1 cellular context compared by ENCODE assay signal in the genomic region with DNA sequence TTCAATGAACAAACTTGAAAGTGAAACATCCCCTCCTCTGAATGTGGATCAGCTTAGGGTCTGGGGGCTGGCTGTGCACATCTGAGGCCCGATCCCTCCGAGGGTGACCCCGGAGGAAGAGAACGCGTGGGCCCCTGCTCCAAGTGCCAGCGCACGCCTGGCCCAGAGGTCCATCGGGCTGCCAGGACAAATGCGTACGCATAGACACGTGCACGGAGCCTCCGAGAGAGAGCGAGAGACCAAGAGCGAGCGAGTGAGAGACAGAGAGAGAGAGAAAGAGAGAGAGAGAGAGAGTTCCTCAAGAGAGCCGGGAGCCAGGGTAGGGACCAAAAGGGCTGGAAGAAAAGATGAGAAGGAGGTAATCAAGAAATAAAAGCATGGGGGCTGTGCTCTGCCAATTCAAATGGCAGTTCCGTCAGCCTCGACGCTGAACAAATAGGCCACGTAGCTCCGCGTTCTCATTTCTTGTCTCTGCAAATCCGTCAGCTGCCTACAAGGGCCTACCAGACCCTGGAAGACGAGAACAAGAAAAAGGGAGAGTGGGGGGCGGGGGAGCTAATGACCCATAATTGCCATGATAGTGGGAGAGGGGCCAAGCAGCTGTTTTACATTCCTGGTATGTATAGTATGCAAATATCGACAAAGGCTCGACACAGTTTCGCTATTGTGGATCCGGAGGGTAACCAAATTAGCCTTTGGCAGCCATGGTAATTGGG.
A peak's percentile ranks its signal among the peaks of the same experiment; 100 is the strongest.
TF ChIP-seq lines count a peak whose summit lies in the region.

No MANE protein-coding gene starts in this region.

TF ChIP-seq in H1, 55 proteins besides CTCF, POLR2A, EP300 and RAD21:
- TF ChIP-seq SIRT6 (IDR thresholded peaks at IDR 0.05; ENCODE audit: low read length) (no peak), TEAD4 (IDR thresholded peaks at IDR 0.05; ENCODE audit: low read depth, low read length) (peak; percentile 86), GTF2F1 (IDR thresholded peaks at IDR 0.05; ENCODE audit: borderline replicate concordance, low read depth, low read length) (no peak), KDM5A (IDR thresholded peaks at IDR 0.05; ENCODE audit: low read length) (no peak), TAF7 (optimal IDR thresholded peaks at IDR 0.05; ENCODE audit: borderline replicate concordance, low read depth, low read length) (no peak), MAFK (IDR thresholded peaks at IDR 0.05; ENCODE audit: low read depth, low read length) (no peak), PHF8 (conservative IDR thresholded peaks at IDR 0.05; ENCODE audit: low read depth, low read length) (no peak; the same call in 1 of the 2 replicates), BCL11A (IDR thresholded peaks at IDR 0.05; ENCODE audit: low read depth in 2 of 2, low read length in 2 of 2) (no peak), BRCA1 (IDR thresholded peaks at IDR 0.05; ENCODE audit: low read depth, low read length) (no peak), RBBP5 (IDR thresholded peaks at IDR 0.05; ENCODE audit: borderline replicate concordance, low read depth, low read length) (peak; percentile 89), POU5F1 (IDR thresholded peaks at IDR 0.05; ENCODE audit: low read depth, low read length) (no peak), JUND (IDR thresholded peaks at IDR 0.05; ENCODE audit: low read length) (no peak), ZNF274 (IDR thresholded peaks at IDR 0.05; ENCODE audit: borderline replicate concordance, extremely low read depth, low read length) (no peak), CTBP2 (IDR thresholded peaks at IDR 0.05; ENCODE audit: borderline replicate concordance, insufficient read depth, insufficient read length, low read length) (no peak), CBX5 (IDR thresholded peaks at IDR 0.05; ENCODE audit: low read depth, low read length) (no peak), KDM4A (IDR thresholded peaks at IDR 0.05; ENCODE audit: low read depth, low read length, severe bottlenecking) (peak; percentile 15), EGR1 (IDR thresholded peaks at IDR 0.05; ENCODE audit: borderline replicate concordance, low read depth, low read length) (no peak), SP2 (IDR thresholded peaks at IDR 0.05; ENCODE audit: low read length) (no peak), RFX5 (IDR thresholded peaks at IDR 0.05; ENCODE audit: borderline replicate concordance, low read depth, low read length) (no peak), TBP (IDR thresholded peaks at IDR 0.05; ENCODE audit: low read depth, low read length) (no peak), JUN (IDR thresholded peaks at IDR 0.05; ENCODE audit: low read depth, low read length) (no peak), NANOG (IDR thresholded peaks at IDR 0.05; ENCODE audit: insufficient read depth, low read depth, low read length, poor library complexity, severe bottlenecking) (peak; percentile 59), SUZ12 (IDR thresholded peaks at IDR 0.05; ENCODE audit: low read length) (no peak), SP4 (IDR thresholded peaks at IDR 0.05; ENCODE audit: low read length) (no peak), CREB1 (IDR thresholded peaks at IDR 0.05) (no peak), TCF12 (IDR thresholded peaks at IDR 0.05; ENCODE audit: low read depth, low read length) (peak; percentile 76; the same call in 1 of the 2 replicates), POLR2AphosphoS5 (IDR thresholded peaks at IDR 0.05; ENCODE audit: low read depth, low read length) (no peak), NRF1 (IDR thresholded peaks at IDR 0.05; ENCODE audit: low read depth, low read length) (no peak), SRF (IDR thresholded peaks at IDR 0.05; ENCODE audit: low read depth, low read length) (no peak), CHD1 (IDR thresholded peaks at IDR 0.05; ENCODE audit: low read depth, low read length) (no peak), YY1 (IDR thresholded peaks at IDR 0.05; ENCODE audit: low read depth, low read length) (no peak), RNF2 (IDR thresholded peaks at IDR 0.05; ENCODE audit: borderline replicate concordance, low read depth, low read length, missing control alignments, poor library complexity, severe bottlenecking) (no peak), SIX5 (IDR thresholded peaks at IDR 0.05; ENCODE audit: low read depth, low read length) (no peak), BACH1 (IDR thresholded peaks at IDR 0.05; ENCODE audit: low read length) (no peak), TAF1 (IDR thresholded peaks at IDR 0.05; ENCODE audit: low read depth, low read length) (0 out of 2 replicates have a peak, but pooled peaks have one; percentile 22), GABPA (IDR thresholded peaks at IDR 0.05; ENCODE audit: borderline replicate concordance, insufficient read depth, low read length) (no peak), FOSL1 (IDR thresholded peaks at IDR 0.05; ENCODE audit: insufficient read depth, low read depth, low read length) (no peak), ASH2L (IDR thresholded peaks at IDR 0.05; ENCODE audit: low read length) (peak; percentile 62), CHD2 (IDR thresholded peaks at IDR 0.05; ENCODE audit: low read length) (no peak), HDAC6 (IDR thresholded peaks at IDR 0.05; ENCODE audit: low read depth, low read length) (no peak), KDM1A (IDR thresholded peaks at IDR 0.05; ENCODE audit: borderline replicate concordance, low read length) (no peak), EZH2 (IDR thresholded peaks at IDR 0.05; ENCODE audit: low read depth, low read length, severe bottlenecking) (peak; percentile 10), CEBPB (IDR thresholded peaks at IDR 0.05; ENCODE audit: low read depth, low read length) (no peak), SAP30 (IDR thresholded peaks at IDR 0.05; ENCODE audit: insufficient read depth, insufficient replicate concordance, low read length) (no peak), SIN3A (conservative IDR thresholded peaks at IDR 0.05 in 1 of 2, IDR thresholded peaks at IDR 0.05 in 1 of 2; ENCODE audit: low read depth in 1 of 2, low read length in 2 of 2) (no peak), RXRA (IDR thresholded peaks at IDR 0.05; ENCODE audit: insufficient read depth, low read depth, low read length) (no peak), HDAC2 (IDR thresholded peaks at IDR 0.05; ENCODE audit: borderline replicate concordance in 1 of 2, low read depth in 2 of 2, low read length in 2 of 2) (no peak), CBX8 (IDR thresholded peaks at IDR 0.05; ENCODE audit: borderline replicate concordance, low read depth, low read length) (no peak), SP1 (IDR thresholded peaks at IDR 0.05; ENCODE audit: low read depth, low read length) (peak; percentile 76)
- TF ChIP-seq, protein P1, sequence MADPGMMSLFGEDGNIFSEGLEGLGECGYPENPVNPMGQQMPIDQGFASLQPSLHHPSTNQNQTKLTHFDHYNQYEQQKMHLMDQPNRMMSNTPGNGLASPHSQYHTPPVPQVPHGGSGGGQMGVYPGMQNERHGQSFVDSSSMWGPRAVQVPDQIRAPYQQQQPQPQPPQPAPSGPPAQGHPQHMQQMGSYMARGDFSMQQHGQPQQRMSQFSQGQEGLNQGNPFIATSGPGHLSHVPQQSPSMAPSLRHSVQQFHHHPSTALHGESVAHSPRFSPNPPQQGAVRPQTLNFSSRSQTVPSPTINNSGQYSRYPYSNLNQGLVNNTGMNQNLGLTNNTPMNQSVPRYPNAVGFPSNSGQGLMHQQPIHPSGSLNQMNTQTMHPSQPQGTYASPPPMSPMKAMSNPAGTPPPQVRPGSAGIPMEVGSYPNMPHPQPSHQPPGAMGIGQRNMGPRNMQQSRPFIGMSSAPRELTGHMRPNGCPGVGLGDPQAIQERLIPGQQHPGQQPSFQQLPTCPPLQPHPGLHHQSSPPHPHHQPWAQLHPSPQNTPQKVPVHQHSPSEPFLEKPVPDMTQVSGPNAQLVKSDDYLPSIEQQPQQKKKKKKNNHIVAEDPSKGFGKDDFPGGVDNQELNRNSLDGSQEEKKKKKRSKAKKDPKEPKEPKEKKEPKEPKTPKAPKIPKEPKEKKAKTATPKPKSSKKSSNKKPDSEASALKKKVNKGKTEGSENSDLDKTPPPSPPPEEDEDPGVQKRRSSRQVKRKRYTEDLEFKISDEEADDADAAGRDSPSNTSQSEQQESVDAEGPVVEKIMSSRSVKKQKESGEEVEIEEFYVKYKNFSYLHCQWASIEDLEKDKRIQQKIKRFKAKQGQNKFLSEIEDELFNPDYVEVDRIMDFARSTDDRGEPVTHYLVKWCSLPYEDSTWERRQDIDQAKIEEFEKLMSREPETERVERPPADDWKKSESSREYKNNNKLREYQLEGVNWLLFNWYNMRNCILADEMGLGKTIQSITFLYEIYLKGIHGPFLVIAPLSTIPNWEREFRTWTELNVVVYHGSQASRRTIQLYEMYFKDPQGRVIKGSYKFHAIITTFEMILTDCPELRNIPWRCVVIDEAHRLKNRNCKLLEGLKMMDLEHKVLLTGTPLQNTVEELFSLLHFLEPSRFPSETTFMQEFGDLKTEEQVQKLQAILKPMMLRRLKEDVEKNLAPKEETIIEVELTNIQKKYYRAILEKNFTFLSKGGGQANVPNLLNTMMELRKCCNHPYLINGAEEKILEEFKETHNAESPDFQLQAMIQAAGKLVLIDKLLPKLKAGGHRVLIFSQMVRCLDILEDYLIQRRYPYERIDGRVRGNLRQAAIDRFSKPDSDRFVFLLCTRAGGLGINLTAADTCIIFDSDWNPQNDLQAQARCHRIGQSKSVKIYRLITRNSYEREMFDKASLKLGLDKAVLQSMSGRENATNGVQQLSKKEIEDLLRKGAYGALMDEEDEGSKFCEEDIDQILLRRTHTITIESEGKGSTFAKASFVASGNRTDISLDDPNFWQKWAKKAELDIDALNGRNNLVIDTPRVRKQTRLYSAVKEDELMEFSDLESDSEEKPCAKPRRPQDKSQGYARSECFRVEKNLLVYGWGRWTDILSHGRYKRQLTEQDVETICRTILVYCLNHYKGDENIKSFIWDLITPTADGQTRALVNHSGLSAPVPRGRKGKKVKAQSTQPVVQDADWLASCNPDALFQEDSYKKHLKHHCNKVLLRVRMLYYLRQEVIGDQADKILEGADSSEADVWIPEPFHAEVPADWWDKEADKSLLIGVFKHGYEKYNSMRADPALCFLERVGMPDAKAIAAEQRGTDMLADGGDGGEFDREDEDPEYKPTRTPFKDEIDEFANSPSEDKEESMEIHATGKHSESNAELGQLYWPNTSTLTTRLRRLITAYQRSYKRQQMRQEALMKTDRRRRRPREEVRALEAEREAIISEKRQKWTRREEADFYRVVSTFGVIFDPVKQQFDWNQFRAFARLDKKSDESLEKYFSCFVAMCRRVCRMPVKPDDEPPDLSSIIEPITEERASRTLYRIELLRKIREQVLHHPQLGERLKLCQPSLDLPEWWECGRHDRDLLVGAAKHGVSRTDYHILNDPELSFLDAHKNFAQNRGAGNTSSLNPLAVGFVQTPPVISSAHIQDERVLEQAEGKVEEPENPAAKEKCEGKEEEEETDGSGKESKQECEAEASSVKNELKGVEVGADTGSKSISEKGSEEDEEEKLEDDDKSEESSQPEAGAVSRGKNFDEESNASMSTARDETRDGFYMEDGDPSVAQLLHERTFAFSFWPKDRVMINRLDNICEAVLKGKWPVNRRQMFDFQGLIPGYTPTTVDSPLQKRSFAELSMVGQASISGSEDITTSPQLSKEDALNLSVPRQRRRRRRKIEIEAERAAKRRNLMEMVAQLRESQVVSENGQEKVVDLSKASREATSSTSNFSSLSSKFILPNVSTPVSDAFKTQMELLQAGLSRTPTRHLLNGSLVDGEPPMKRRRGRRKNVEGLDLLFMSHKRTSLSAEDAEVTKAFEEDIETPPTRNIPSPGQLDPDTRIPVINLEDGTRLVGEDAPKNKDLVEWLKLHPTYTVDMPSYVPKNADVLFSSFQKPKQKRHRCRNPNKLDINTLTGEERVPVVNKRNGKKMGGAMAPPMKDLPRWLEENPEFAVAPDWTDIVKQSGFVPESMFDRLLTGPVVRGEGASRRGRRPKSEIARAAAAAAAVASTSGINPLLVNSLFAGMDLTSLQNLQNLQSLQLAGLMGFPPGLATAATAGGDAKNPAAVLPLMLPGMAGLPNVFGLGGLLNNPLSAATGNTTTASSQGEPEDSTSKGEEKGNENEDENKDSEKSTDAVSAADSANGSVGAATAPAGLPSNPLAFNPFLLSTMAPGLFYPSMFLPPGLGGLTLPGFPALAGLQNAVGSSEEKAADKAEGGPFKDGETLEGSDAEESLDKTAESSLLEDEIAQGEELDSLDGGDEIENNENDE (IDR thresholded peaks at IDR 0.05; ENCODE audit: insufficient replicate concordance, low read length) = no peak
- TF ChIP-seq, protein P2, sequence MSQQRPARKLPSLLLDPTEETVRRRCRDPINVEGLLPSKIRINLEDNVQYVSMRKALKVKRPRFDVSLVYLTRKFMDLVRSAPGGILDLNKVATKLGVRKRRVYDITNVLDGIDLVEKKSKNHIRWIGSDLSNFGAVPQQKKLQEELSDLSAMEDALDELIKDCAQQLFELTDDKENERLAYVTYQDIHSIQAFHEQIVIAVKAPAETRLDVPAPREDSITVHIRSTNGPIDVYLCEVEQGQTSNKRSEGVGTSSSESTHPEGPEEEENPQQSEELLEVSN (IDR thresholded peaks at IDR 0.05) = peak; percentile 82
- TF ChIP-seq, protein P3, sequence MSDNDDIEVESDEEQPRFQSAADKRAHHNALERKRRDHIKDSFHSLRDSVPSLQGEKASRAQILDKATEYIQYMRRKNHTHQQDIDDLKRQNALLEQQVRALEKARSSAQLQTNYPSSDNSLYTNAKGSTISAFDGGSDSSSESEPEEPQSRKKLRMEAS (IDR thresholded peaks at IDR 0.05) = peak; percentile 88
- TF ChIP-seq, protein P4, sequence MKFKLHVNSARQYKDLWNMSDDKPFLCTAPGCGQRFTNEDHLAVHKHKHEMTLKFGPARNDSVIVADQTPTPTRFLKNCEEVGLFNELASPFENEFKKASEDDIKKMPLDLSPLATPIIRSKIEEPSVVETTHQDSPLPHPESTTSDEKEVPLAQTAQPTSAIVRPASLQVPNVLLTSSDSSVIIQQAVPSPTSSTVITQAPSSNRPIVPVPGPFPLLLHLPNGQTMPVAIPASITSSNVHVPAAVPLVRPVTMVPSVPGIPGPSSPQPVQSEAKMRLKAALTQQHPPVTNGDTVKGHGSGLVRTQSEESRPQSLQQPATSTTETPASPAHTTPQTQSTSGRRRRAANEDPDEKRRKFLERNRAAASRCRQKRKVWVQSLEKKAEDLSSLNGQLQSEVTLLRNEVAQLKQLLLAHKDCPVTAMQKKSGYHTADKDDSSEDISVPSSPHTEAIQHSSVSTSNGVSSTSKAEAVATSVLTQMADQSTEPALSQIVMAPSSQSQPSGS (IDR thresholded peaks at IDR 0.05; ENCODE audit: low read length) = no peak
- TF ChIP-seq, protein P5, sequence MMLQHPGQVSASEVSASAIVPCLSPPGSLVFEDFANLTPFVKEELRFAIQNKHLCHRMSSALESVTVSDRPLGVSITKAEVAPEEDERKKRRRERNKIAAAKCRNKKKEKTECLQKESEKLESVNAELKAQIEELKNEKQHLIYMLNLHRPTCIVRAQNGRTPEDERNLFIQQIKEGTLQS (IDR thresholded peaks at IDR 0.05; ENCODE audit: insufficient read depth, low read depth, low read length) = no peak
- TF ChIP-seq, protein P6, sequence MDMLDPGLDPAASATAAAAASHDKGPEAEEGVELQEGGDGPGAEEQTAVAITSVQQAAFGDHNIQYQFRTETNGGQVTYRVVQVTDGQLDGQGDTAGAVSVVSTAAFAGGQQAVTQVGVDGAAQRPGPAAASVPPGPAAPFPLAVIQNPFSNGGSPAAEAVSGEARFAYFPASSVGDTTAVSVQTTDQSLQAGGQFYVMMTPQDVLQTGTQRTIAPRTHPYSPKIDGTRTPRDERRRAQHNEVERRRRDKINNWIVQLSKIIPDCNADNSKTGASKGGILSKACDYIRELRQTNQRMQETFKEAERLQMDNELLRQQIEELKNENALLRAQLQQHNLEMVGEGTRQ (IDR thresholded peaks at IDR 0.05; ENCODE audit: low read length) = no peak
